Comparison of ENCODE assay signal across 1 cellular context in the genomic region with DNA sequence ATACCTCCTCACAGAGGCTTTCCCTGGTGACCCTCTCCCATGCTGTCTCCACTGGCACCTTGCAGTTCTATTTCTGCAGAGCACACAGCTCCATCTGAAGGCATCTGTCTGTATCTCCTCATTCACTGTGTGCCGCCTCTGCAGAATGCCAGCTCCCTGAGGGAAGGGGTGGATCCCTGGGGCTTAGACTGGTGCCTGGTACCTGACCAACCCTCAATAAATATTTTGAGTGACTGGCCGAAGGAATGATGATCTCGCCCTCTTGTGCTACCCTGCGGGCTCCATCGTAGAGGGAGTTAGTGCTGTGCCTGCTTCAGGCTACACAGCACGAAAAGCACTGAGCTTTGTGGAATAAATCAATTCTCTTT.
TF ChIP-seq lines count a peak whose summit lies in the region.

No MANE protein-coding gene starts in this region.

TF ChIP-seq in HepG2, 621 proteins besides CTCF, POLR2A, EP300 and RAD21:
- no peak for TF ChIP-seq XBP1 (CRISPR knock-in tag; IDR thresholded peaks at IDR 0.05)
- TF ChIP-seq, protein P1, sequence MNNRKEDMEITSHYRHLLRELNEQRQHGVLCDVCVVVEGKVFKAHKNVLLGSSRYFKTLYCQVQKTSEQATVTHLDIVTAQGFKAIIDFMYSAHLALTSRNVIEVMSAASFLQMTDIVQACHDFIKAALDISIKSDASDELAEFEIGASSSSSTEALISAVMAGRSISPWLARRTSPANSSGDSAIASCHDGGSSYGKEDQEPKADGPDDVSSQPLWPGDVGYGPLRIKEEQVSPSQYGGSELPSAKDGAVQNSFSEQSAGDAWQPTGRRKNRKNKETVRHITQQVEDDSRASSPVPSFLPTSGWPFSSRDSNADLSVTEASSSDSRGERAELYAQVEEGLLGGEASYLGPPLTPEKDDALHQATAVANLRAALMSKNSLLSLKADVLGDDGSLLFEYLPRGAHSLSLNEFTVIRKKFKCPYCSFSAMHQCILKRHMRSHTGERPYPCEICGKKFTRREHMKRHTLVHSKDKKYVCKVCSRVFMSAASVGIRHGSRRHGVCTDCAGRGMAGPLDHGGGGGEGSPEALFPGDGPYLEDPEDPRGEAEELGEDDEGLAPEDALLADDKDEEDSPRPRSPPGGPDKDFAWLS (CRISPR knock-in tag; IDR thresholded peaks at IDR 0.05; ENCODE audit: borderline replicate concordance) = no peak
